8 cellular contexts compared by ENCODE assay signal in the genomic region with DNA sequence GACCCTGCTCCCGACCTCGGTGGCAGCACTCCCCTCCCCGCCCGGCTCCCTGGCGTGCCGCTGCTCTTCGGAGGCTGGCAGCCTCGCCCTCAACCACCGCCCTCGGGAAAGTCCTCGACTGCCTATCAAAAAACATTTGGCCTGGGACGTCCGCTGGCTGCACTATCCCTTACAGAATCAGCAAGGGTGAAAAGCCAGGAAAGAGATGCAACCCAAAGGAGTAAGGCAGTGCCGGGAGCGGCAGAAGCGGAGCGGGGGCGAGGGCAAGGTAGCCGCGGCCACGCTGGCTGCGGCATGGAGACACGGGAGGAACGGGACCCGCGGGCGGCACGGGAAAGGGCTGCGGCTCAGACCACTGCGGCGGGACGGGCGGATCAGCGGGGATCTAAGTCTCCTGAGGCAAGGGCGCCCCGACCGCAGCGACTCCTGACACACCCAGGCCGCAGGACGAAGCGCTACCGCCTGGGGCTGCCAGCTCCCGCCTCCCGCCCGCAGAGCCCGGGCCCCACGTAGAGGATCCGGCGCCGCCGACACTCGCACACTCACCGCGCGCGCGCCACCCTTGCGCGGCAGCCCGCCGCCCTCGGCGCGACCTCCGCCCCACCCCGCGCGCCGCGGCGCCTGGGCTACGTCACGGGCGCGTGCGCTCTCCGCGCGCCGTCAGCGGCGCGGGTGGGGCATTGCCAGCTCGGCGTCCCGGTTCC.
A peak's percentile ranks its signal among the peaks of the same experiment; 100 is the strongest.
DNase-seq lines count a peak whose midpoint lies in the region; ATAC-seq and TF ChIP-seq lines count a peak whose summit lies in the region.

A gene with protein sequence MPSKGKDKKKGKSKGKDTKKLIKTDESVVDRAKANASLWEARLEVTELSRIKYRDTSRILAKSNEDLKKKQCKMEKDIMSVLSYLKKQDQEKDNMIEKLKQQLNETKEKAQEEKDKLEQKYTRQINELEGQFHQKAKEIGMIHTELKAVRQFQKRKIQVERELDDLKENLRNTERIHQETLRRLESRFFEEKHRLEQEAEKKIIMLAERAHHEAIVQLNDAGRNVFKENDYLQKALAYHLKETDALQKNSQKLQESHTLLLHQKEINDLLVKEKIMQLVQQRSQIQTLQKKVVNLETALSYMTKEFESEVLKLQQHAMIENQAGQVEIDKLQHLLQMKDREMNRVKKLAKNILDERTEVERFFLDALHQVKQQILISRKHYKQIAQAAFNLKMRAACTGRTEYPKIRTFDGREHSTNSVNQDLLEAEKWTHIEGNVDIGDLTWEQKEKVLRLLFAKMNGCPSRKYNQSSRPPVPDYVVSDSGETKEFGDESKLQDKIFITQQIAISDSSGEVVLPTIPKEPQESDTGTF (plus strand): TSS at position 646 of the 704 bp plus-strand sequence. CDS start 130 bp downstream, outside the sequence.
Gene ENTPD5 (minus strand): TSS at position 585 of the 704 bp plus-strand sequence. CDS start 31,186 bp downstream, outside the sequence.

- ATAC-seq in HG02885 (IDR thresholded peaks at IDR 0.05; ENCODE audit: poor library complexity, unreplicated experiment), result peak; percentile 87

- TF ChIP-seq CTCF in astrocyte of the cerebellum (IDR thresholded peaks at IDR 0.05; ENCODE audit: low read depth, low read length, missing control alignments) (no peak), retinal pigment epithelial cell (conservative IDR thresholded peaks at IDR 0.05; ENCODE audit: low read depth, low read length) (no peak)

- DNase-seq in NCI-H187 treated with DMSO at 0.1 percent for 48 hours (lab: John Stamatoyannopoulos, UW) (peak; percentile 16), T-helper 9 cell (peak; percentile 83), astrocyte of the cerebellum (ENCODE audit: low read depth) (peak; percentile 44), hippocampal formation (lab: John Stamatoyannopoulos, UW) (peak; percentile 76 to 86), retinal pigment epithelial cell (ENCODE audit: low read depth) (peak; percentile 46), OCI-M2 (lab: John Stamatoyannopoulos, UW; ENCODE audit: unreplicated experiment) (no peak)

- peak within 1 kb of the TSS; percentile 90 for H3K4me3 ChIP-seq in astrocyte of the cerebellum (ENCODE audit: low read depth, low read length)
- H3K4me3 ChIP-seq in retinal pigment epithelial cell (ENCODE audit: low read length), result peak within 1 kb of the TSS; percentile 87

- peak; percentile 93 for TF ChIP-seq POLR2A in GM15510 (IDR thresholded peaks at IDR 0.05; ENCODE audit: borderline replicate concordance, extremely low read depth, insufficient read length)

- in situ Hi-C loops in astrocyte of the cerebellum (cut with HindIII; ENCODE audit: low sequenced_read_pairs), result no loop called here
